12 cellular contexts compared by ENCODE assay signal in the genomic region with DNA sequence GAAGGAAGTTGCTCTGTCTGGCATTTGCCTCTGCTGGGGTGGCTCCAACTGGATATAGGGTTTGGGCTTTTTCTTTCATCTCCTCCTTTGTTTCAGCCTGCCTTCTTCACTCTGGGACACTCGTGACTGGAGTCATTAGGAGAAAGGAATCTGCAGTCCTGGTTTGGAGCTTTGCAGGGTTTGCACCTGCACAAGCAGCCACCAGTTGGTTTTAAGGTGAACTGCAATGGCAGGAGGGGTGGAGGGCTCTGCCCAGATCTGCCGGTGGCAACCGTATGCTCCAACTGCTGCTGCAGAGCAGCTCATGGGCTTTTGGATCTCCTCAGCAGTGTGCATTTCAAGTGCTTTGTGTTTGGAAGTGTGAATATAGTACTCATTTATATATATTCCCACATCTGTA.
A peak's percentile ranks its signal among the peaks of the same experiment; 100 is the strongest.
DNase-seq lines count a peak whose midpoint lies in the region; ATAC-seq and FAIRE-seq lines count a peak whose summit lies in the region.
"Had no signal": no experiment of that assay in that cellular context is flagged by ENCODE, and none has a peak within 500 bp of the region (broad histone marks: within the 10 kb centered on the region; RNA-seq: fewer than 3 reads in every experiment).

No MANE protein-coding gene starts in this region.

- no peaks in the 10 kb centered on the region for H3K9me3 Mint-ChIP-seq in activated T-cell treated with anti-CD3 and anti-CD28 coated beads, Interleukin-2, amount 50 U/mL, for 24 hours
- H3K9me3 Mint-ChIP-seq in central memory CD8-positive, alpha-beta T cell, result no peaks in the 10 kb centered on the region

- no peak for DNase-seq in activated T-cell treated with anti-CD3 and anti-CD28 coated beads, Interleukin-2, amount 50 U/mL, for 24 hours
- no peak for DNase-seq in activated T-cell treated with anti-CD3 and anti-CD28 coated beads for 4 hours
- DNase-seq in NCI-H510A treated with DMSO at 0.1 percent for 48 hours (lab: John Stamatoyannopoulos, UW), result peak; percentile 20
- DNase-seq in central memory CD8-positive, alpha-beta T cell (ENCODE audit: low spot score in 2 of 2), result no peak
- DNase-seq in small intestine, result peak; percentile 45
- no peak for DNase-seq in LoVo (ENCODE audit: low spot score)
- DNase-seq: NCI-H187 treated with DMSO at 0.1 percent for 48 hours had no signal

- H3K9me3 ChIP-seq in small intestine (ENCODE audit: control insufficient read depth, low read depth), result no peaks in the 10 kb centered on the region
- H3K9me3 ChIP-seq: tibial nerve had no signal

- no peaks in the 10 kb centered on the region for H3K27me3 Mint-ChIP-seq in activated T-cell treated with anti-CD3 and anti-CD28 coated beads, Interleukin-2, amount 50 U/mL, for 24 hours
- no peaks in the 10 kb centered on the region for H3K27me3 Mint-ChIP-seq in central memory CD8-positive, alpha-beta T cell

- peaks cover 18 to 32% of the 10 kb centered on the region in 2 donors for H3K4me1 ChIP-seq in small intestine (ENCODE audit: control insufficient read depth in 2 of 2, insufficient read depth in 1 of 2, low read depth in 1 of 2, low read length in 1 of 2)

- peaks cover 11% of the 10 kb centered on the region for H3K36me3 Mint-ChIP-seq in activated T-cell treated with anti-CD3 and anti-CD28 coated beads, Interleukin-2, amount 50 U/mL, for 24 hours (ENCODE audit: low read depth)
- peaks cover 4% of the 10 kb centered on the region for H3K36me3 Mint-ChIP-seq in central memory CD8-positive, alpha-beta T cell (ENCODE audit: insufficient read depth)

- H3K27ac Mint-ChIP-seq in activated T-cell treated with anti-CD3 and anti-CD28 coated beads, Interleukin-2, amount 50 U/mL, for 24 hours, result no peak overlapping the region
- no peak overlapping the region for H3K27ac Mint-ChIP-seq in central memory CD8-positive, alpha-beta T cell (ENCODE audit: low read depth)

- H3K27ac ChIP-seq in small intestine (ENCODE audit: low read depth in 1 of 2, low read length in 1 of 2), result peak overlapping the region; percentile 15 to 98
- H3K27ac ChIP-seq: skin epidermis had no signal

- WGBS in small intestine, 3 donors, result 8 to 61% (median 28%) methylated on average over 3 of the region's 3 CpGs

- H3K4me3 Mint-ChIP-seq in activated T-cell treated with anti-CD3 and anti-CD28 coated beads, Interleukin-2, amount 50 U/mL, for 24 hours, result peak overlapping the region; percentile 78
- peak overlapping the region; percentile 97 for H3K4me3 Mint-ChIP-seq in central memory CD8-positive, alpha-beta T cell

- no peaks in the 10 kb centered on the region for H3K36me3 ChIP-seq in small intestine (ENCODE audit: control insufficient read depth in 2 of 2, insufficient read depth in 2 of 2, low read length in 2 of 2)
- H3K36me3 ChIP-seq: tibial nerve had no signal

- H3K27me3 ChIP-seq in small intestine (ENCODE audit: control insufficient read depth in 2 of 2, insufficient read depth in 2 of 2, low read length in 2 of 2), result no peaks in the 10 kb centered on the region
- H3K27me3 ChIP-seq: tibial nerve had no signal

- ATAC-seq in central memory CD8-positive, alpha-beta T cell (replicated peaks; ENCODE audit: extremely low read depth, poor library complexity, severe bottlenecking), result no peak
- ATAC-seq in GM19397 (IDR thresholded peaks at IDR 0.05; ENCODE audit: unreplicated experiment) (no peak), GM19455 (IDR thresholded peaks at IDR 0.05; ENCODE audit: unreplicated experiment) (no peak)

- peaks cover 77% of the 10 kb centered on the region for H3K4me1 Mint-ChIP-seq in activated T-cell treated with anti-CD3 and anti-CD28 coated beads, Interleukin-2, amount 50 U/mL, for 24 hours (ENCODE audit: low read depth)
- H3K4me1 Mint-ChIP-seq in central memory CD8-positive, alpha-beta T cell, result peaks cover 78% of the 10 kb centered on the region

- FAIRE-seq in small intestine (lab: Jason Lieb, UNC), result no peak
- FAIRE-seq: colon had no signal

- peak overlapping the region in 1 of 2 donors; percentile 88 for H3K4me3 ChIP-seq in small intestine (ENCODE audit: low read depth in 1 of 2, low read length in 2 of 2)

Comparison
In these comparisons a context has a peak if more than half of its experiments do, and no peak if none do; other contexts are left out.
1. DNase-seq: peak in NCI-H510A treated with DMSO at 0.1 percent for 48 hours (single experiment) and small intestine (single experiment); none in activated T-cell treated with anti-CD3 and anti-CD28 coated beads, Interleukin-2, amount 50 U/mL, for 24 hours (single experiment), activated T-cell treated with anti-CD3 and anti-CD28 coated beads for 4 hours (single experiment), central memory CD8-positive, alpha-beta T cell (0 of 2) and LoVo (single experiment).